ENCODE assay signal across 38 cellular contexts in the genomic region with DNA sequence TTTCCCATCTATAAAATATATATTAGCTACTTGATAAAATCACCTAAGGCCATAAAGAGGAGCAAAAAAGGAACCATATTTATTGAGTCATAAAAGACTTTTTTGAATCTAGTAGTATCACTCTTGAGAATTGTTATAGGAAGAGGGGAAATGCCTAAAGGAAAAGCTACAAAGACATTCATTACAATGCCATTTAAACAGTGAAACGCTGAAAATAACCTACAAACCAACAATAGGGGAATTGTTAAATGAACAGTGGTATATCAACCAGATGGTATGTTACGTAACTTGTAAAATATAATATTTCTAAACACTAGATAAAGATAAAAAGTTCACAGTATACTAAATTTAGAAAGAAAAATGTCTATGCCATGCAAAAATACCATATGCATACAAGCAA. TPM values are rescaled to one million over a fixed set of nuclear protein-coding genes. Genes with fewer than 3 reads are reported as not detected.
"Had no signal": no experiment of that assay in that cellular context is flagged by ENCODE, and none has a peak within 500 bp of the region (broad histone marks: within the 10 kb centered on the region; RNA-seq: fewer than 3 reads in every experiment).

No MANE protein-coding gene starts in this region.

- H3K27ac ChIP-seq: KMS-11 had no signal

- H3K4me3 ChIP-seq: MG63 had no signal

- DNase-seq: Karpas-422, Kasumi-1, MG63, MM.1S, MV-4-11, NCI-H1048, NCI-H1092, NCI-H1092 treated with DMSO at 0.1 percent for 48 hours, NCI-H1105, NCI-H1105 treated with DMSO at 0.1 percent for 48 hours, NCI-H1417, NCI-H1417 treated with DMSO at 0.1 percent for 48 hours, NCI-H1436, NCI-H1436 treated with DMSO at 0.1 percent for 48 hours, NCI-H146, NCI-H1694, NCI-H1694 treated with DMSO at 0.1 percent for 48 hours, NCI-H187, NCI-H187 treated with DMSO at 0.1 percent for 48 hours, NCI-H1930, NCI-H2029, NCI-H2029 treated with DMSO at 0.1 percent for 48 hours, NCI-H2081, NCI-H2081 treated with DMSO at 0.1 percent for 48 hours, NCI-H2107, NCI-H2171, NCI-H2171 treated with DMSO at 0.1 percent for 48 hours, NCI-H2227 treated with DMSO at 0.1 percent for 48 hours, NCI-H226, NCI-H345, NCI-H446, NCI-H446 treated with DMSO at 0.1 percent for 48 hours, NCI-H510A, NCI-H510A treated with DMSO at 0.1 percent for 48 hours had no signal

RNA-seq across cellular contexts. Expression of gene FAM181B, which starts 47.5 kb away (rescaled TPM):
- total RNA-seq: LHCN-M2, MCF 10A, NCI-H460 had no signal
